In the genomic region with DNA sequence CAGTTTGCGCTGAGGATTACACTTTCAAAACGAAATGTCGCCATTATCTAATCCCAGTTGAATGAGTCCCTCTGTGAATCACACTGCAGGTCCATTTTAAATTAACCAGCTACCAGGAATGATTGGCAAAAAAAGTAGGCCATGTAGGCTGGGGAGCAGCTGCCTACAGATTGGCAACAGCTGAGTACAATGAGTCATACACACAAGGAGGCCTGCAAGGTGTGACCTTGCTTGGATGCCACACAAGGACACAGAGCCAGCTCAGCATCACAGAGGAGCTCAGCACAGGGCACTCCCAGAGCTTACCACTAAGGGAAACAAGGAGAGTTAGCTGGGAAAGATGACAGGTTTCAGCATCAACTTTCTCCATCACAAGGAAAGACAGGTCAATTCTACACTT, we compare ENCODE assay signal across 9 cellular contexts. TPM values are rescaled to one million over a fixed set of nuclear protein-coding genes. Genes with fewer than 3 reads are reported as not detected.
DNase-seq lines count a peak whose midpoint lies in the region; ATAC-seq and TF ChIP-seq lines count a peak whose summit lies in the region.
"Had no signal": no experiment of that assay in that cellular context is flagged by ENCODE, and none has a peak within 500 bp of the region (broad histone marks: within the 10 kb centered on the region; RNA-seq: fewer than 3 reads in every experiment).

No MANE protein-coding gene starts in this region.

- 90 to 96% methylated on average over 3 of the region's 3 CpGs for WGBS in upper lobe of left lung, 2 donors

- no peak for TF ChIP-seq EP300 in upper lobe of left lung (IDR thresholded peaks at IDR 0.05)

- TF ChIP-seq CTCF in kidney epithelial cell (IDR thresholded peaks at IDR 0.05; ENCODE audit: insufficient read depth, low read length, poor library complexity, severe bottlenecking): no peak
- TF ChIP-seq CTCF in upper lobe of left lung (IDR thresholded peaks at IDR 0.05): no peak

- H3K4me1 Mint-ChIP-seq in activated CD4-positive, alpha-beta memory T cell treated with anti-CD3 and anti-CD28 coated beads for 36 hours (ENCODE audit: low read depth): peaks cover 36% of the 10 kb centered on the region

- peaks cover 2% of the 10 kb centered on the region for H3K36me3 Mint-ChIP-seq in activated CD4-positive, alpha-beta memory T cell treated with anti-CD3 and anti-CD28 coated beads for 36 hours

- POLR2A ChIA-PET in activated CD4-positive, alpha-beta memory T cell treated with anti-CD3 and anti-CD28 coated beads for 36 hours (lab: Charles Lee): no interaction called here

- intact Hi-C loops in activated CD4-positive, alpha-beta memory T cell treated with anti-CD3 and anti-CD28 coated beads for 36 hours (cut with micrococcal nuclease): no loop called here

- DNase-seq in stimulated activated CD4-positive, alpha-beta T cell treated with anti-CD3 and anti-CD28 coated beads, Interleukin-1b, Interleukin-23, amount 100 ng/mL, for 48 hours: peak; percentile 18
- DNase-seq in stimulated activated CD4-positive, alpha-beta T cell treated with anti-CD3 and anti-CD28 coated beads, Interleukin-4, amount 100 ng/mL, for 4 hours: no peak
- DNase-seq in activated CD4-positive, alpha-beta memory T cell treated with anti-CD3 and anti-CD28 coated beads for 36 hours: peak; percentile 45
- DNase-seq in kidney epithelial cell (ENCODE audit: low read depth) (peak; percentile 98), upper lobe of left lung (no peak), midbrain (lab: John Stamatoyannopoulos, UW) (no peak), NCI-H510A treated with DMSO at 0.1 percent for 48 hours (lab: John Stamatoyannopoulos, UW) (no peak)

- CTCF ChIA-PET in activated CD4-positive, alpha-beta memory T cell treated with anti-CD3 and anti-CD28 coated beads for 36 hours (lab: Charles Lee): no interaction called here

- ATAC-seq in upper lobe of left lung (ENCODE audit: low FRiP score in 2 of 2): no peak
- ATAC-seq in GM19324 (IDR thresholded peaks at IDR 0.05; ENCODE audit: low FRiP score, unreplicated experiment): no peak

- TF ChIP-seq POLR2A in upper lobe of left lung (IDR thresholded peaks at IDR 0.05): no peak

- H3K9me3 ChIP-seq in upper lobe of left lung: no peaks in the 10 kb centered on the region

- no peak overlapping the region for H3K4me3 Mint-ChIP-seq in activated CD4-positive, alpha-beta memory T cell treated with anti-CD3 and anti-CD28 coated beads for 36 hours

- H3K27ac Mint-ChIP-seq in activated CD4-positive, alpha-beta memory T cell treated with anti-CD3 and anti-CD28 coated beads for 36 hours: no peak overlapping the region

- no peaks in the 10 kb centered on the region for H3K4me1 ChIP-seq in upper lobe of left lung

- no peaks in the 10 kb centered on the region for H3K27me3 Mint-ChIP-seq in activated CD4-positive, alpha-beta memory T cell treated with anti-CD3 and anti-CD28 coated beads for 36 hours

- H3K36me3 ChIP-seq in kidney epithelial cell (ENCODE audit: control insufficient read depth, insufficient read depth, low read length) (peaks cover 2% of the 10 kb centered on the region), upper lobe of left lung (no peaks in the 10 kb centered on the region)

- no peak overlapping the region for H3K27ac ChIP-seq in upper lobe of left lung
- H3K27ac ChIP-seq: RWPE1 had no signal

- H3K27me3 ChIP-seq in kidney epithelial cell (ENCODE audit: control insufficient read depth, insufficient read depth, low read length): no peaks in the 10 kb centered on the region
- H3K27me3 ChIP-seq in upper lobe of left lung: no peaks in the 10 kb centered on the region

- H3K4me3 ChIP-seq in kidney epithelial cell (ENCODE audit: low read depth, low read length) (no peak overlapping the region), upper lobe of left lung (no peak overlapping the region)

- no peaks in the 10 kb centered on the region for H3K9me3 Mint-ChIP-seq in activated CD4-positive, alpha-beta memory T cell treated with anti-CD3 and anti-CD28 coated beads for 36 hours

RNA-seq across cellular contexts. Expression of a gene that starts 12.9 kb away (rescaled TPM):
- total RNA-seq in activated CD4-positive, alpha-beta memory T cell treated with anti-CD3 and anti-CD28 coated beads for 36 hours: under 1 TPM; 0.27 to 0.40 TPM
- total RNA-seq in kidney epithelial cell (0.29 and 1.4 TPM in 2 replicates), upper lobe of left lung (1 to 10 TPM in 1 of 6 donors, under 1 TPM in 3, not detected in 2; 0.34 to 4.2 (median 0.62) TPM)

Comparison
In these comparisons a context has a peak if more than half of its experiments do, and no peak if none do; other contexts are left out.
1. DNase-seq: peak in stimulated activated CD4-positive, alpha-beta T cell treated with anti-CD3 and anti-CD28 coated beads, Interleukin-1b, Interleukin-23, amount 100 ng/mL, for 48 hours (single experiment), activated CD4-positive, alpha-beta memory T cell treated with anti-CD3 and anti-CD28 coated beads for 36 hours (single experiment) and kidney epithelial cell (single experiment); none in stimulated activated CD4-positive, alpha-beta T cell treated with anti-CD3 and anti-CD28 coated beads, Interleukin-4, amount 100 ng/mL, for 4 hours (0 of 2), upper lobe of left lung (0 of 2), midbrain (single experiment) and NCI-H510A treated with DMSO at 0.1 percent for 48 hours (single experiment).